Comparison of ENCODE assay signal across 8 cellular contexts in genomic region chr13:26985285-26985878, GRCh38.
DNase-seq lines count a peak whose midpoint lies in the region; ATAC-seq, FAIRE-seq and TF ChIP-seq lines count a peak whose summit lies in the region.

No MANE protein-coding gene starts in this region.

- peak; percentile 38 for FAIRE-seq in RCC 7860 (lab: Jason Lieb, UNC)

- H3K27me3 ChIP-seq in KMS-11 (ENCODE audit: insufficient read depth, low read depth) (no peaks in the 10 kb centered on the region), neutrophil (no peaks in the 10 kb centered on the region)

- DNase-seq in RCC 7860 (ENCODE audit: low spot score) (peak; percentile 68), fibroblast of pulmonary artery (ENCODE audit: low read depth) (peak; percentile 90), superior temporal gyrus (ENCODE audit: extremely low spot score) (peak; percentile 96)
- peak; percentile 65 to 76 for DNase-seq in activated T-cell treated with anti-CD3 and anti-CD28 coated beads, Interleukin-2, amount 50 U/mL, for 48 hours

- no peak overlapping the region for H3K4me2 ChIP-seq in KMS-11

- no peaks in the 10 kb centered on the region for H3K79me2 ChIP-seq in KMS-11 (ENCODE audit: insufficient read depth, low read depth)

- no peaks in the 10 kb centered on the region for H3K9me3 ChIP-seq in neutrophil

- H3K36me3 ChIP-seq in KMS-11 (ENCODE audit: insufficient read depth) (no peaks in the 10 kb centered on the region), neutrophil (no peaks in the 10 kb centered on the region)

- H3K4me1 ChIP-seq in KMS-11 (ENCODE audit: low read depth, poor library complexity, severe bottlenecking) (no peaks in the 10 kb centered on the region), neutrophil (ENCODE audit: control insufficient read depth in 1 of 2, insufficient read depth in 1 of 2, low read depth in 1 of 2, low read length in 1 of 2) (peaks cover 6% of the 10 kb centered on the region in 2 experiments)

- no peak overlapping the region for H3K4me3 ChIP-seq in KMS-11 (IDR thresholded peaks at IDR 0.05; ENCODE audit: insufficient read depth, low read depth, low read length)
- no peak overlapping the region for H3K4me3 ChIP-seq in fibroblast of pulmonary artery (replicated peaks; ENCODE audit: low read depth, low read length)
- H3K4me3 ChIP-seq in neutrophil (ENCODE audit: low read depth in 1 of 2, low read length in 1 of 2), result no peak overlapping the region

- H4K20me1 ChIP-seq in KMS-11 (ENCODE audit: insufficient read depth), result no peaks in the 10 kb centered on the region

- H3K9ac ChIP-seq in KMS-11, result no peak overlapping the region

- peak; percentile 70 for ATAC-seq in GM19372 (IDR thresholded peaks at IDR 0.05; ENCODE audit: low read depth, unreplicated experiment)

- peak; percentile 93 for TF ChIP-seq CTCF in C4-2B (conservative IDR thresholded peaks at IDR 0.05)
- TF ChIP-seq CTCF in KMS-11 (conservative IDR thresholded peaks at IDR 0.05; ENCODE audit: low read depth, low read length), result peak; percentile 72
- TF ChIP-seq CTCF in fibroblast of pulmonary artery (IDR thresholded peaks at IDR 0.05; ENCODE audit: low read length, missing control alignments), result peak; percentile 77
- peak; percentile 57 for TF ChIP-seq CTCF in neutrophil (IDR thresholded peaks at IDR 0.05)

- no peak overlapping the region for H3K27ac ChIP-seq in C4-2B
- H3K27ac ChIP-seq in KMS-11, result no peak overlapping the region
- no peak overlapping the region for H3K27ac ChIP-seq in neutrophil

- H2AFZ ChIP-seq in KMS-11 (ENCODE audit: low read depth), result no peak overlapping the region
